ENCODE assay signal across 24 cellular contexts in the genomic region with DNA sequence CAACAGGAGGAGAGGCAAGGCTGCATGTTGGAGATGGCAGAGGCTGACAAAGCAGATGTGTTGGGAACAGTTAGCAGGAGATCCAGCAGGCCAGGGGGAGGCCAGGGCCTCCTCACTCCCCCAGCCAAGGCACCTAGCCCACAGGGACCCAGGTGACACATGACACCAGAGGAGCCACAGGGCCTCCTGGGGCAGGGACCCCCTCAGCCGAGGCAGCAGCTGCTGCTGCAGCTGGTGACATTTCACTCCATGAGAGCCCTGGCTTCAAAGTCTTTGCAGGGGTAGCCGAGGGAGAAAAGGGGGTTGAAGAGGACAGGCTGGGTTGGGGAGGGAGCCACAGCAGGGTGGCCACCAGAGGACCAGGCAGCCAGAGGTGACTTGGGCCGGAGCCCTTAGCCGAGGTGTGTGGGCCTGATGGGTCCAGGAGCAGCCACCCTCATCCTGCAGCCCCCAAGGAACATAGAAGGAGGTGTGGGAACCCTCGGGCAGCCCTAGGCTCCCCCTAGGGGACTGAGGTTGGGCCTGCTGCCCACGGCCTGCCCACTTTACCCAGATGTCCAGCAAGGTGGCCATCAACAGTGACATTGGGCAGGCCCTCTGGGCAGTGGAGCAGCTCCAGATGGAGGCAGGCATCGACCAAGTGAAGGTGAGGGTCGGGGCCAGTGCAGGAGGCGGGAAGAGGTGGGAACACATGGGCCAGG. TPM values are rescaled to one million over a fixed set of nuclear protein-coding genes. Genes with fewer than 3 reads are reported as not detected.
DNase-seq lines count a peak whose midpoint lies in the region; ATAC-seq and TF ChIP-seq lines count a peak whose summit lies in the region.
"Had no signal": no experiment of that assay in that cellular context is flagged by ENCODE, and none has a peak within 500 bp of the region (broad histone marks: within the 10 kb centered on the region; RNA-seq: fewer than 3 reads in every experiment).

A gene (plus strand): TSS at position 503 of the 701 bp plus-strand sequence. CDS start 51 bp downstream, at position 554.

- ATAC-seq in activated naive CD4-positive, alpha-beta T cell treated with anti-CD3 and anti-CD28 coated beads, Interleukin-2, amount 50 U/mL, for 72 hours: peak in 1 of 2 donors; percentile 14
- ATAC-seq in sciatic nerve: no peak
- ATAC-seq in HG03045 (IDR thresholded peaks at IDR 0.05; ENCODE audit: unreplicated experiment): no peak
- ATAC-seq: GM12878, Right ventricle myocardium inferior had no signal

- TF ChIP-seq CTCF in endothelial cell (IDR thresholded peaks at IDR 0.05; ENCODE audit: unreplicated experiment): no peak

- H3K36me3 Mint-ChIP-seq in activated naive CD4-positive, alpha-beta T cell treated with anti-CD3 and anti-CD28 coated beads, Interleukin-2, amount 50 U/mL, for 72 hours: no peaks in the 10 kb centered on the region
- peaks cover 6% of the 10 kb centered on the region for H3K36me3 Mint-ChIP-seq in endothelial cell (ENCODE audit: low read depth, unreplicated experiment)

- intact Hi-C loops in sciatic nerve (cut with DNase I): no loop called here

- H3K9me3 Mint-ChIP-seq in activated naive CD4-positive, alpha-beta T cell treated with anti-CD3 and anti-CD28 coated beads, Interleukin-2, amount 50 U/mL, for 72 hours: no peaks in the 10 kb centered on the region
- H3K9me3 Mint-ChIP-seq in endothelial cell (ENCODE audit: unreplicated experiment): no peaks in the 10 kb centered on the region
- H3K9me3 Mint-ChIP-seq: CD4-positive, alpha-beta memory T cell had no signal

- H3K27ac Mint-ChIP-seq in activated naive CD4-positive, alpha-beta T cell treated with anti-CD3 and anti-CD28 coated beads, Interleukin-2, amount 50 U/mL, for 72 hours: peak within 1 kb of the TSS; percentile 37 to 64
- no peak within 1 kb of the TSS for H3K27ac Mint-ChIP-seq in endothelial cell (ENCODE audit: unreplicated experiment)
- H3K27ac Mint-ChIP-seq: B cell; CD4-positive, alpha-beta memory T cell had no signal

- peaks cover 8% of the 10 kb centered on the region for H3K27me3 Mint-ChIP-seq in endothelial cell (ENCODE audit: unreplicated experiment)
- H3K27me3 Mint-ChIP-seq: B cell; CD4-positive, alpha-beta memory T cell had no signal

- no peaks in the 10 kb centered on the region for H3K4me1 Mint-ChIP-seq in endothelial cell (ENCODE audit: unreplicated experiment)
- H3K4me1 Mint-ChIP-seq: B cell had no signal

- DNase-seq in activated naive CD4-positive, alpha-beta T cell treated with anti-CD3 and anti-CD28 coated beads, Interleukin-2, amount 50 U/mL, for 72 hours (ENCODE audit: low spot score in 2 of 2): no peak
- DNase-seq in activated naive CD4-positive, alpha-beta T cell treated with anti-CD3 and anti-CD28 coated beads, Interleukin-2, amount 50 U/mL, for 16 hours: no peak
- peak; percentile 90 for DNase-seq in NCI-H2171 treated with DMSO at 0.1 percent for 48 hours (lab: John Stamatoyannopoulos, UW)
- DNase-seq in endothelial cell (ENCODE audit: low spot score): no peak
- peak; percentile 57 for DNase-seq in sciatic nerve (ENCODE audit: low spot score)
- no peak for DNase-seq in NCI-H69 (lab: John Stamatoyannopoulos, UW)
- no peak for DNase-seq in G401 (ENCODE audit: low spot score)
- DNase-seq: 8988T; CD4-positive, alpha-beta memory T cell; DMS153; GF-D8; GM23248; MG63; NCI-H1092 treated with DMSO at 0.1 percent for 48 hours; NCI-H146; NCI-H2081; NCI-H748 treated with DMSO at 0.1 percent for 48 hours; NK-92 treated with Interleukin-12 subunit alpha and Interleukin-12 subunit beta, amount 100 ng/mL, for 24 hours had no signal

- in situ Hi-C loops in G401 (cut with HindIII; ENCODE audit: low sequenced_read_pairs): no loop called here

- peak within 1 kb of the TSS; percentile 56 for H3K4me3 Mint-ChIP-seq in endothelial cell (ENCODE audit: unreplicated experiment)
- H3K4me3 Mint-ChIP-seq: B cell; CD4-positive, alpha-beta memory T cell had no signal

RNA-seq across cellular contexts. Expression of the gene that starts here (rescaled TPM):
- not detected for total RNA-seq in activated naive CD4-positive, alpha-beta T cell treated with anti-CD3 and anti-CD28 coated beads, Interleukin-2, amount 50 U/mL, for 72 hours
- total RNA-seq in endothelial cell (ENCODE audit: unreplicated experiment): not detected
- not detected for total RNA-seq in sciatic nerve
- total RNA-seq in G401 (2014; rRNA removed; shearing (Covaris generic)): not detected in 2 replicates
- total RNA-seq: B cell; CD4-positive, alpha-beta memory T cell; Daoy; GM12878; GM23248; NCI-H460; Right ventricle myocardium inferior had no signal

Comparison
In these comparisons a context has a peak if more than half of its experiments do, and no peak if none do; other contexts are left out.
1. Peak in DNase-seq in sciatic nerve; RNA of the gene not detected or under 1 TPM.